In the genomic region with DNA sequence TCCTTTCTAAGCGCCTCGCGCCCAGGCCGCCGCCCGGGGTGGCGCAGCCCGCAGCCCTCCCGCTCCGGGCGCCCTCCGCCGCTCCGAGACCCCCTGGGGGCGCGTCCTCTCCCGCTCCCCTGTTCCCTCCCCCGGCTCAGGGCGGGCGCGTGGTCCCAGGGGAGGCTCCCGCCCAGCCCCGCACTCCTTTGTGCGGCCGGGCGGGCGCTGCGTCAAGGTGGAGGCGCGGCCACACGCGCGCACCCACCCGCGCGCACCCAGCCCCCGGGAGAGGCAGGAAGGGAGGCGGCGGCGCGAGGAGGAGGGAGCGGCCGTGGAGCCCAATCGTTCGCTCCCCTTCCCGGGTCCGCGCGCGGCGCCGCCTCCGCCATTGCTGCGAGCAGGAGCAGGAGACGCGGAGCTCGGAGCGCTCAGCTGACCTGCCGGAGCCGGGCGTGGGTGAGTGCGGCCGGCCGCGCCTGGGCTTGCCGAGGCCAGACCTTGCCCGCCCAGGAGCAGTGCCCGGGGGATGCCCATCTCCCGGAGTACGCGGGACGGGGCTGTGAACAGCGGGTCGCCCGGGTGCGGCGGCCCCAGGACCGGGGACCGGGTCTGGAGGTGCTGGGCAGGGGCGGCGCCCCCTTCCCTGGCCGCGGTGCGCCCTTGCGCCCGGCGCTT, we compare ENCODE assay signal across 1 cellular context.
TF ChIP-seq lines count a peak whose summit lies in the region.

A gene with protein sequence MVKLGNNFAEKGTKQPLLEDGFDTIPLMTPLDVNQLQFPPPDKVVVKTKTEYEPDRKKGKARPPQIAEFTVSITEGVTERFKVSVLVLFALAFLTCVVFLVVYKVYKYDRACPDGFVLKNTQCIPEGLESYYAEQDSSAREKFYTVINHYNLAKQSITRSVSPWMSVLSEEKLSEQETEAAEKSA (plus strand): TSS at position 367 of the 657 bp plus-strand sequence. CDS start 528 bp downstream, outside the sequence.

TF ChIP-seq in HepG2, 621 proteins besides CTCF, POLR2A, EP300 and RAD21:
- TF ChIP-seq HOXD1 (CRISPR knock-in tag; IDR thresholded peaks at IDR 0.05) (no peak), YY1 (IDR thresholded peaks at IDR 0.05; ENCODE audit: insufficient read depth, insufficient replicate concordance, low read depth, low read length) (peak; percentile 27)
